Comparison of ENCODE assay signal across 18 cellular contexts in genomic region chr3:101943028-101943427, GRCh38.
A peak's percentile ranks its signal among the peaks of the same experiment; 100 is the strongest.
DNase-seq lines count a peak whose midpoint lies in the region; ATAC-seq lines count a peak whose summit lies in the region.
"Had no signal": no experiment of that assay in that cellular context is flagged by ENCODE, and none has a peak within 500 bp of the region (broad histone marks: within the 10 kb centered on the region; RNA-seq: fewer than 3 reads in every experiment).

No MANE protein-coding gene starts in this region.

- no peak overlapping the region for H3K27ac Mint-ChIP-seq in stimulated activated naive CD8-positive, alpha-beta T cell treated with anti-CD3 and anti-CD28 coated beads, Interleukin-15, amount 100 ng/mL, for 72 hours
- peak overlapping the region; percentile 68 to 79 for H3K27ac Mint-ChIP-seq in T-cell
- H3K27ac Mint-ChIP-seq: activated T-helper 1 cell treated with anti-CD3 and anti-CD28 coated beads, Interleukin-12 subunit alpha, Interleukin-12 subunit beta, Interleukin-2, Interleukin-4 antibody, amounts not matched to agents 30 ng/mL and 10 ng/mL and 1 ng/mL, durations not matched to agents 14 hours and 24 hours and 36 hours had no signal

- no peaks in the 10 kb centered on the region for H3K36me3 Mint-ChIP-seq in T-cell

- no peaks in the 10 kb centered on the region for H3K9me3 Mint-ChIP-seq in stimulated activated naive CD8-positive, alpha-beta T cell treated with anti-CD3 and anti-CD28 coated beads, Interleukin-15, amount 100 ng/mL, for 72 hours
- peaks cover 0 to 3% (median 2%) of the 10 kb centered on the region in 3 donors for H3K9me3 Mint-ChIP-seq in T-cell

- DNase-seq in stimulated activated naive CD8-positive, alpha-beta T cell treated with anti-CD3 and anti-CD28 coated beads, Interleukin-15, amount 100 ng/mL, for 72 hours, result no peak
- DNase-seq in stimulated activated naive CD8-positive, alpha-beta T cell treated with anti-CD3 and anti-CD28 coated beads, Interleukin-15, Interleukin-2, amounts not matched to agents 100 U/mL and 50 U/mL, for 24 hours, result no peak
- no peak for DNase-seq in T-cell
- DNase-seq in middle frontal gyrus (ENCODE audit: extremely low spot score, low spot score), result no peak
- no peak for DNase-seq in dedifferentiated amniotic fluid mesenchymal stem cell (ENCODE audit: extremely low spot score)
- DNase-seq in cerebellum (ENCODE audit: low spot score), result no peak
- DNase-seq in islet precursor cell, result no peak
- DNase-seq: activated CD4-positive, alpha-beta T cell treated with anti-CD3 and anti-CD28 coated beads, Interleukin-2, amount 50 U/mL, for 4 hours; DMS153; NCI-H1105; SHP77 treated with DMSO at 0.1 percent for 48 hours; stimulated activated CD4-positive, alpha-beta T cell treated with anti-CD3 and anti-CD28 coated beads, Interleukin-2, amount 100 ng/mL, for 24 hours; stimulated activated CD8-positive, alpha-beta memory T cell treated with anti-CD3 and anti-CD28 coated beads, Interleukin-4, amount 100 ng/mL, for 48 hours; T-helper 9 cell; upper lobe of left lung had no signal

- POLR2A ChIA-PET in T-cell (lab: Charles Lee), result interaction anchor here in 1 of 2 donors (0.7 kb wide), 1 partner anchor 211 kb away, joined by 3 read pairs; no protein-coding TSS in a partner anchor

- H3K4me3 Mint-ChIP-seq in stimulated activated naive CD8-positive, alpha-beta T cell treated with anti-CD3 and anti-CD28 coated beads, Interleukin-15, amount 100 ng/mL, for 72 hours, result peak overlapping the region in 1 of 2 donors; percentile 18
- peak overlapping the region in 1 of 3 donors; percentile 7 for H3K4me3 Mint-ChIP-seq in T-cell
- H3K4me3 Mint-ChIP-seq: neural crest cell had no signal

- CTCF ChIA-PET in T-cell (lab: Charles Lee), result no interaction called here

- no peaks in the 10 kb centered on the region for H3K27me3 Mint-ChIP-seq in stimulated activated naive CD8-positive, alpha-beta T cell treated with anti-CD3 and anti-CD28 coated beads, Interleukin-15, amount 100 ng/mL, for 72 hours
- no peaks in the 10 kb centered on the region for H3K27me3 Mint-ChIP-seq in T-cell

- H3K4me1 Mint-ChIP-seq in stimulated activated naive CD8-positive, alpha-beta T cell treated with anti-CD3 and anti-CD28 coated beads, Interleukin-15, amount 100 ng/mL, for 72 hours, result peaks cover 38% of the 10 kb centered on the region
- H3K4me1 Mint-ChIP-seq in T-cell, result peaks cover 19 to 26% (median 23%) of the 10 kb centered on the region in 3 donors
- H3K4me1 Mint-ChIP-seq: neural crest cell had no signal

- peak; percentile 79 for ATAC-seq in stimulated activated naive CD8-positive, alpha-beta T cell treated with anti-CD3 and anti-CD28 coated beads, Interleukin-15, amount 100 ng/mL, for 72 hours
- no peak for ATAC-seq in stimulated activated naive CD8-positive, alpha-beta T cell treated with anti-CD3 and anti-CD28 coated beads, Interleukin-15, Interleukin-2, amounts not matched to agents 100 U/mL and 50 U/mL, for 24 hours
- ATAC-seq in HG02759 (IDR thresholded peaks at IDR 0.05; ENCODE audit: unreplicated experiment) (peak; percentile 36), T-cell (replicated peaks in 1 of 4) (peak; percentile 32 to 63 (median 47))

Comparison
In these comparisons a context has a peak if more than half of its experiments do, and no peak if none do; other contexts are left out.
1. H3K27ac Mint-ChIP-seq: peak in T-cell (2 of 2); none in stimulated activated naive CD8-positive, alpha-beta T cell treated with anti-CD3 and anti-CD28 coated beads, Interleukin-15, amount 100 ng/mL, for 72 hours (0 of 2).